In genomic region chr9:135138078-135138855, GRCh38 we compare ENCODE assay signal across 21 cellular contexts. TPM values are rescaled to one million over a fixed set of nuclear protein-coding genes. Genes with fewer than 3 reads are reported as not detected.
"Had no signal": no experiment of that assay in that cellular context is flagged by ENCODE, and none has a peak within 500 bp of the region (broad histone marks: within the 10 kb centered on the region; RNA-seq: fewer than 3 reads in every experiment).

No MANE protein-coding gene starts in this region.

- H3K27ac ChIP-seq: colonic mucosa, left lung, prostate gland, right atrium auricular region, skin epidermis, testis, upper lobe of left lung had no signal

- H3K4me1 ChIP-seq: body of pancreas, colonic mucosa, left lung, prostate gland, upper lobe of left lung had no signal

- H3K4me3 ChIP-seq: body of pancreas, colonic mucosa, left lung, prostate gland, right atrium auricular region, skin epidermis, testis, upper lobe of left lung had no signal

- DNase-seq: activated CD4-positive, alpha-beta memory T cell treated with anti-CD3 and anti-CD28 coated beads for 36 hours; activated CD4-positive, alpha-beta T cell treated with anti-CD3 and anti-CD28 coated beads for 36 hours; activated gamma-delta T cell treated with Interleukin-2 at 50 U/mL for 16 hours; activated T-cell treated with anti-CD3 and anti-CD28 coated beads for 4 hours; amniotic stem cell; central memory CD4-positive, alpha-beta T cell; colonic mucosa; kidney; left lung; stimulated activated naive CD8-positive, alpha-beta T cell treated with anti-CD3 and anti-CD28 coated beads, Interleukin-15, amount 100 ng/mL, for 72 hours; testis; upper lobe of left lung had no signal

- H3K36me3 ChIP-seq: colonic mucosa, left lung, prostate gland, right atrium auricular region, upper lobe of left lung had no signal

- H3K9me3 ChIP-seq: colonic mucosa, left lung, prostate gland, right atrium auricular region, testis, upper lobe of left lung had no signal

- H3K27me3 ChIP-seq: body of pancreas, colonic mucosa, right atrium auricular region, testis, upper lobe of left lung had no signal

- ATAC-seq: activated CD4-positive, alpha-beta T cell treated with anti-CD3 and anti-CD28 coated beads for 36 hours; activated naive CD4-positive, alpha-beta T cell treated with anti-CD3 and anti-CD28 coated beads, Interleukin-2, amount 50 U/mL, for 72 hours; stimulated activated naive CD8-positive, alpha-beta T cell treated with anti-CD3 and anti-CD28 coated beads, Interleukin-15, amount 100 ng/mL, for 72 hours had no signal

- FAIRE-seq: frontal cortex, kidney, TTC549 had no signal

RNA-seq across cellular contexts. Expression of gene OLFM1, which starts 50.8 kb away (rescaled TPM):
- total RNA-seq: activated CD4-positive, alpha-beta memory T cell treated with anti-CD3 and anti-CD28 coated beads for 36 hours; activated CD4-positive, alpha-beta T cell treated with anti-CD3 and anti-CD28 coated beads for 36 hours; activated naive CD4-positive, alpha-beta T cell treated with anti-CD3 and anti-CD28 coated beads, Interleukin-2, amount 50 U/mL, for 72 hours; myocyte; T-helper 2 cell treated with Interferon-gamma antibody and Interleukin-4, amounts not matched to agents 100 ng/mL and 5 ng/mL, for 36 hours had no signal
